20 cellular contexts compared by ENCODE assay signal in genomic region chr18:2854871-2855270, GRCh38. TPM values are rescaled to one million over a fixed set of nuclear protein-coding genes. Genes with fewer than 3 reads are reported as not detected.
DNase-seq lines count a peak whose midpoint lies in the region; TF ChIP-seq lines count a peak whose summit lies in the region.
"Had no signal": no experiment of that assay in that cellular context is flagged by ENCODE, and none has a peak within 500 bp of the region (broad histone marks: within the 10 kb centered on the region; RNA-seq: fewer than 3 reads in every experiment).

No MANE protein-coding gene starts in this region.

- H3K36me3 ChIP-seq in MM.1S (replicated peaks; ENCODE audit: insufficient read depth, low read length): no peaks in the 10 kb centered on the region
- no peaks in the 10 kb centered on the region for H3K36me3 ChIP-seq in parathyroid adenoma (ENCODE audit: control insufficient read depth, insufficient read depth, low read length)
- H3K36me3 ChIP-seq: brain microvascular endothelial cell, stomach had no signal

- H3K4me3 ChIP-seq in MM.1S (ENCODE audit: low read length): no peak overlapping the region
- no peak overlapping the region for H3K4me3 ChIP-seq in fibroblast of villous mesenchyme (ENCODE audit: low read depth, low read length)
- no peak overlapping the region for H3K4me3 ChIP-seq in parathyroid adenoma (ENCODE audit: low read depth, low read length)
- H3K4me3 ChIP-seq: stomach had no signal

- H3K9ac ChIP-seq in MM.1S (ENCODE audit: low read length) (no peak overlapping the region), parathyroid adenoma (peak overlapping the region; percentile 42)

- H3K9me2 ChIP-seq in MM.1S (replicated peaks; ENCODE audit: insufficient read depth, low read length): no peaks in the 10 kb centered on the region

- H3F3A ChIP-seq in MM.1S (ENCODE audit: insufficient read depth, low read length): no peaks in the 10 kb centered on the region

- H4K20me1 ChIP-seq in MM.1S (ENCODE audit: insufficient read depth, low read length): no peaks in the 10 kb centered on the region

- no peak overlapping the region for H3K27ac Mint-ChIP-seq in activated T-cell treated with anti-CD3 and anti-CD28 coated beads, Interleukin-2, amount 50 U/mL, for 24 hours
- H3K27ac Mint-ChIP-seq: activated naive CD8-positive, alpha-beta T cell had no signal

- TF ChIP-seq CTCF in MM.1S (IDR thresholded peaks at IDR 0.05; ENCODE audit: low read length) (no peak), fibroblast of villous mesenchyme (IDR thresholded peaks at IDR 0.05; ENCODE audit: insufficient read depth, low read depth, low read length) (no peak), parathyroid adenoma (IDR thresholded peaks at IDR 0.05) (no peak)

- peaks cover 10% of the 10 kb centered on the region for H3K27me3 Mint-ChIP-seq in activated T-cell treated with anti-CD3 and anti-CD28 coated beads, Interleukin-2, amount 50 U/mL, for 24 hours

- peaks cover 27% of the 10 kb centered on the region for H3K4me1 Mint-ChIP-seq in activated T-cell treated with anti-CD3 and anti-CD28 coated beads, Interleukin-2, amount 50 U/mL, for 24 hours (ENCODE audit: low read depth)

- peaks cover 6% of the 10 kb centered on the region for H3K9me3 Mint-ChIP-seq in activated T-cell treated with anti-CD3 and anti-CD28 coated beads, Interleukin-2, amount 50 U/mL, for 24 hours

- H3K4me1 ChIP-seq in MM.1S (ENCODE audit: low read length) (no peaks in the 10 kb centered on the region), parathyroid adenoma (peaks cover 73% of the 10 kb centered on the region)

- H3K79me2 ChIP-seq in MM.1S (ENCODE audit: low read length) (no peaks in the 10 kb centered on the region), parathyroid adenoma (peaks cover 69% of the 10 kb centered on the region)

- H3K9me3 ChIP-seq in MM.1S (replicated peaks; ENCODE audit: insufficient read depth, low read length) (no peaks in the 10 kb centered on the region), parathyroid adenoma (ENCODE audit: control insufficient read depth, low read length) (no peaks in the 10 kb centered on the region)

- DNase-seq in AG20443 (ENCODE audit: low spot score): peak; percentile 58
- no peak for DNase-seq in MM.1S
- peak; percentile 31 for DNase-seq in fibroblast of villous mesenchyme (ENCODE audit: low read depth)
- DNase-seq in NCI-H524 (lab: John Stamatoyannopoulos, UW): no peak
- DNase-seq in putamen (ENCODE audit: low spot score): no peak
- DNase-seq in activated T-cell treated with anti-CD3 and anti-CD28 coated beads, Interleukin-2, amount 50 U/mL, for 24 hours: no peak
- no peak for DNase-seq in NCI-H748 (lab: John Stamatoyannopoulos, UW; ENCODE audit: unreplicated experiment)
- DNase-seq: activated CD4-positive, alpha-beta T cell treated with anti-CD3 and anti-CD28 coated beads for 1 hour; brain microvascular endothelial cell; C1 segment of cervical spinal cord; cortex of kidney; DMS153; KG1; left colon; NCI-H1930; NCI-H446; occipital lobe; stomach had no signal

- H3K4me2 ChIP-seq in MM.1S (ENCODE audit: low read depth, low read length) (no peak overlapping the region), parathyroid adenoma (ENCODE audit: low read length) (peak overlapping the region; percentile 29)

- no peaks in the 10 kb centered on the region for H3K27me3 ChIP-seq in MM.1S (replicated peaks; ENCODE audit: insufficient read depth, low read length)
- H3K27me3 ChIP-seq in parathyroid adenoma (ENCODE audit: control insufficient read depth, insufficient read depth, low read length): no peaks in the 10 kb centered on the region
- H3K27me3 ChIP-seq: brain microvascular endothelial cell had no signal

- H3K36me3 Mint-ChIP-seq in activated T-cell treated with anti-CD3 and anti-CD28 coated beads, Interleukin-2, amount 50 U/mL, for 24 hours (ENCODE audit: low read depth): no peaks in the 10 kb centered on the region

- H3K27ac ChIP-seq in MM.1S (ENCODE audit: low read length) (no peak overlapping the region), parathyroid adenoma (peak overlapping the region; percentile 99)
- H3K27ac ChIP-seq: brain microvascular endothelial cell had no signal

- peak overlapping the region; percentile 31; the same call in 1 of the 2 replicates for H2AFZ ChIP-seq in MM.1S (ENCODE audit: low read length)
- H2AFZ ChIP-seq in parathyroid adenoma: no peak overlapping the region

- H3K4me3 Mint-ChIP-seq in activated T-cell treated with anti-CD3 and anti-CD28 coated beads, Interleukin-2, amount 50 U/mL, for 24 hours: no peak overlapping the region
- H3K4me3 Mint-ChIP-seq: activated naive CD8-positive, alpha-beta T cell had no signal

RNA-seq across cellular contexts. Expression of gene EMILIN2, which starts 8.1 kb away (rescaled TPM):
- 16.4 and 24.8 TPM in 2 replicates for total RNA-seq in fibroblast of villous mesenchyme

Comparison
In these comparisons a context has a peak if more than half of its experiments do, and no peak if none do; other contexts are left out.
1. DNase-seq: peak in AG20443 (single experiment) and fibroblast of villous mesenchyme (single experiment); none in MM.1S (single experiment), NCI-H524 (0 of 2), putamen (single experiment), activated T-cell treated with anti-CD3 and anti-CD28 coated beads, Interleukin-2, amount 50 U/mL, for 24 hours (single experiment) and NCI-H748 (single experiment).